In the genomic region with DNA sequence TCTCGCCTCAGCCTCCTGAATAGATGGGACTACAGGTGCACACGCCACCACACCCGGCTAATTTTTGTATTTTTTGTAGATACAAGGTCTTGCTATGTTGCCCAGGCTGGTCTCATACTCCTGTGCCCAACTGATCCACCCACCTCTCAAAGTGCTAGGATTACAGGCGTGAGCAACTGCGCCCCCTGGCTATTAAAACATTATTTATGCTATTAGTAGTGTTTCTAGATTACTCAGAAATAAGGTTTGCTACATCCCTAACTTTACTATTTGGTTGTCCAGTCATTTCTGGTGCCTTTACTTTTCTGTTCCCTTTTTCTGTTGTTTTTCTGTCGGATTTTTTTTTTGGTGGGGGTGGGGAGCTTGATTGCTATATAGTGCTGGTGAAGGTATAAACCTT, we compare ENCODE assay signal across 9 cellular contexts.
DNase-seq lines count a peak whose midpoint lies in the region; ATAC-seq, FAIRE-seq and TF ChIP-seq lines count a peak whose summit lies in the region.
"Had no signal": no experiment of that assay in that cellular context is flagged by ENCODE, and none has a peak within 500 bp of the region (broad histone marks: within the 10 kb centered on the region; RNA-seq: fewer than 3 reads in every experiment).

No MANE protein-coding gene starts in this region.

- no peak overlapping the region for H3K4me3 Mint-ChIP-seq in stimulated activated memory B cell treated with anti-CD40 and anti-IgM and Interleukin-4, amounts not matched to agents 10 μg/mL and 1 μg/mL and 100 μg/mL, for 72 hours

- peaks cover 9% of the 10 kb centered on the region for H3K4me1 Mint-ChIP-seq in stimulated activated memory B cell treated with anti-CD40 and anti-IgM and Interleukin-4, amounts not matched to agents 10 μg/mL and 1 μg/mL and 100 μg/mL, for 72 hours

- DNase-seq in GM12892 (ENCODE audit: insufficient read length) (no peak), NCI-H748 (lab: John Stamatoyannopoulos, UW; ENCODE audit: unreplicated experiment) (peak; percentile 40), epithelial cell of proximal tubule (ENCODE audit: low read depth) (no peak), omental fat pad (ENCODE audit: low spot score) (no peak), activated T-cell treated with anti-CD3 and anti-CD28 coated beads for 4 hours (no peak)
- DNase-seq: right cardiac atrium had no signal

- no peak overlapping the region for H3K4me3 ChIP-seq in epithelial cell of proximal tubule (ENCODE audit: low read depth, low read length)
- H3K4me3 ChIP-seq: suprapubic skin had no signal

- peak; percentile 85 for FAIRE-seq in GM12892 (lab: Jason Lieb, UNC)

- no peak overlapping the region for H3K27ac Mint-ChIP-seq in stimulated activated memory B cell treated with anti-CD40 and anti-IgM and Interleukin-4, amounts not matched to agents 10 μg/mL and 1 μg/mL and 100 μg/mL, for 72 hours

- H3K27me3 Mint-ChIP-seq in stimulated activated memory B cell treated with anti-CD40 and anti-IgM and Interleukin-4, amounts not matched to agents 10 μg/mL and 1 μg/mL and 100 μg/mL, for 72 hours = peaks cover 17% of the 10 kb centered on the region

- peak; percentile 53 for ATAC-seq in stimulated activated memory B cell treated with anti-CD40 and anti-IgM and Interleukin-4, amounts not matched to agents 10 μg/mL and 1 μg/mL and 100 μg/mL, for 72 hours
- ATAC-seq in omental fat pad (ENCODE audit: low FRiP score) (no peak), HG03135 (IDR thresholded peaks at IDR 0.05; ENCODE audit: unreplicated experiment) (no peak)

- TF ChIP-seq POLR2A in GM12892 (IDR thresholded peaks at IDR 0.05; ENCODE audit: low read depth, low read length) = no peak

- H3K9me3 Mint-ChIP-seq in stimulated activated memory B cell treated with anti-CD40 and anti-IgM and Interleukin-4, amounts not matched to agents 10 μg/mL and 1 μg/mL and 100 μg/mL, for 72 hours = no peaks in the 10 kb centered on the region

- TF ChIP-seq CTCF in epithelial cell of proximal tubule (conservative IDR thresholded peaks at IDR 0.05; ENCODE audit: low read depth, low read length) = peak; percentile 46
- no peak for TF ChIP-seq CTCF in omental fat pad (IDR thresholded peaks at IDR 0.05)

- H3K36me3 Mint-ChIP-seq in stimulated activated memory B cell treated with anti-CD40 and anti-IgM and Interleukin-4, amounts not matched to agents 10 μg/mL and 1 μg/mL and 100 μg/mL, for 72 hours = peaks cover 5% of the 10 kb centered on the region
